ENCODE assay signal across 1 cellular context in the genomic region with DNA sequence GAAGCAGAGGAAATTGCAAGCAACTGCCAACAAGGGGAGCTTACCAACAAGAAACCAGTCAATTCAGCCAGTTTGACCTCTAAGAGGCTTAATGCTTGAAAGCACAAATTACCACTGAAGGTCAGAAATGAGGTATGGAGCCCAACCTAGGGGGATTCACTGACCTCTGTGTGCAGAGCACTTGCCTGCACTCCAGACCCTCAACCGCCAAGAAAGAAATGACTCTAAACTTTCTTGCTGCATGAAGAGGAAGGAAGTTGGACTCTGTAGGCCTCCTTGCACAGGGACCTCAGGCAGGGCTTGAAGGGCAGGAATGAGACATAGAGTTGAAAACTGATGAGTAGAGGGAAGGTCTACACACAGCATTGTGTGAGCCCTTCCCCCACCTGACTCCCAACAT.
TF ChIP-seq lines count a peak whose summit lies in the region.

No MANE protein-coding gene starts in this region.

TF ChIP-seq in H1, 55 proteins besides CTCF, POLR2A, EP300 and RAD21:
- TF ChIP-seq KDM5A (IDR thresholded peaks at IDR 0.05; ENCODE audit: low read length) (no peak), GTF2F1 (IDR thresholded peaks at IDR 0.05; ENCODE audit: borderline replicate concordance, low read depth, low read length) (no peak), BRCA1 (IDR thresholded peaks at IDR 0.05; ENCODE audit: low read depth, low read length) (no peak), KDM1A (IDR thresholded peaks at IDR 0.05; ENCODE audit: borderline replicate concordance, low read length) (no peak)
